Comparison of ENCODE assay signal across 13 cellular contexts in genomic region chr6:21187485-21187884, GRCh38.
"Had no signal": no experiment of that assay in that cellular context is flagged by ENCODE, and none has a peak within 500 bp of the region (broad histone marks: within the 10 kb centered on the region; RNA-seq: fewer than 3 reads in every experiment).

No MANE protein-coding gene starts in this region.

- H3K27ac ChIP-seq: cardiac muscle cell, parathyroid adenoma, testis, upper lobe of right lung had no signal

- H3K4me3 Mint-ChIP-seq: activated naive CD4-positive, alpha-beta T cell treated with anti-CD3 and anti-CD28 coated beads for 36 hours had no signal

- H3K36me3 ChIP-seq: cardiac muscle cell, stomach, upper lobe of right lung had no signal

- H3K27me3 ChIP-seq: cardiac muscle cell, stomach, testis, upper lobe of right lung had no signal

- H3K4me1 ChIP-seq: parathyroid adenoma, testis, upper lobe of right lung had no signal

- ATAC-seq: upper lobe of right lung had no signal

- H3K9me3 ChIP-seq: stomach, testis, upper lobe of right lung had no signal

- DNase-seq: activated CD4-positive, alpha-beta T cell treated with anti-CD3 and anti-CD28 coated beads for 1 hour; activated CD4-positive, alpha-beta T cell treated with anti-CD3 and anti-CD28 coated beads, Interleukin-2, amount 50 U/mL, for 4 hours; activated naive CD4-positive, alpha-beta T cell treated with anti-CD3 and anti-CD28 coated beads for 36 hours; foreskin melanocyte; stimulated activated CD4-positive, alpha-beta T cell treated with anti-CD3 and anti-CD28 coated beads, Interleukin-1b, Interleukin-23, amount 100 ng/mL, for 48 hours; stomach; T-helper 1 cell; T1000; testis; upper lobe of right lung had no signal

- H3K79me2 ChIP-seq: parathyroid adenoma had no signal

- H3K27ac Mint-ChIP-seq: activated naive CD4-positive, alpha-beta T cell treated with anti-CD3 and anti-CD28 coated beads for 36 hours; activated T-helper 2 cell treated with anti-CD3 and anti-CD28 coated beads, Interferon-gamma antibody, Interleukin-2, Interleukin-4, amounts not matched to agents 10 μg/mL and 5 μg/mL and 100 μg/mL, durations not matched to agents 14 hours and 24 hours and 36 hours had no signal

- H3K9me3 Mint-ChIP-seq: activated naive CD4-positive, alpha-beta T cell treated with anti-CD3 and anti-CD28 coated beads for 36 hours; activated T-helper 2 cell treated with anti-CD3 and anti-CD28 coated beads, Interferon-gamma antibody, Interleukin-2, Interleukin-4, amounts not matched to agents 10 μg/mL and 5 μg/mL and 100 μg/mL, durations not matched to agents 14 hours and 24 hours and 36 hours had no signal

- H2AFZ ChIP-seq: parathyroid adenoma had no signal

- H3K9ac ChIP-seq: parathyroid adenoma had no signal

- H3K4me3 ChIP-seq: cardiac muscle cell, stomach, testis, upper lobe of right lung had no signal
